ENCODE assay signal across 1 cellular context in the genomic region with DNA sequence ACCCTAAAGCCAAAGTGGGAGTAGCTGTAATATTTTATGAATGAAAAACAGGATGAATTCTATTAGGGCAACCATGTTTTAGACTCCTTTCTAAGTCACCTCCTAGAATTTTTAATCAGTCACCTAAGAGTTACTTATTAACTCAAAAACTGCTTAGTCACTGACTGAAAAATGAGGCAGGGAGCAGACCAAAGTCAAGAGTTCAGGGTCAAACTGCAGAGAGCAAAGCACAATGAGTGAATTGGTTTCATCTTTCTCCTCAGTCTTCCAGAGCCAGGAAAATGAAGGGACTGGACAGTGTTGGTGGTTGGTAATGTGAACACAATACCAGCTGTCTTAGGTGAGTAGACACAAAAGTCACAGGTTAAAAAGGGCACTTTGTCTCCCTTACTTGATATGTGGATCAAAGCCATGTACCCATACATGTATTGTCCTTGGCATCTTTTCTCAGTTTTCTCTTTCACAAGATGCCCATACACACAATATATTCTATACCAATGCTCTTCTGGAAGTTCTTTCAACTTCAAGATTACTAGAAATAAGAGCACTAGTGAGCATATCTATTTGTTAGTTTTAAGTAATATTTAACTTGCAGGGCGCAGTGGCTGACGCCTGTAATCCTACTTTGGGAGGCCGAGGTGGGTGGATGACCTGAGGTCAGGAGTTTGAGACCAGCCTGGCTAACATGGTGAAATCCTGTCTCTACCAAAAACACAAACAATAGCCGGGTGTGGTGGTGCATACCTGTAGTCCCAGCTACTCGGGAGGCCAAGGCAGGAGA.
A peak's percentile ranks its signal among the peaks of the same experiment; 100 is the strongest.
TF ChIP-seq lines count a peak whose summit lies in the region.

No MANE protein-coding gene starts in this region.

TF ChIP-seq in HepG2, 621 proteins besides CTCF, POLR2A, EP300 and RAD21 (continued from another document and continues in another):
- TF ChIP-seq, protein P1, sequence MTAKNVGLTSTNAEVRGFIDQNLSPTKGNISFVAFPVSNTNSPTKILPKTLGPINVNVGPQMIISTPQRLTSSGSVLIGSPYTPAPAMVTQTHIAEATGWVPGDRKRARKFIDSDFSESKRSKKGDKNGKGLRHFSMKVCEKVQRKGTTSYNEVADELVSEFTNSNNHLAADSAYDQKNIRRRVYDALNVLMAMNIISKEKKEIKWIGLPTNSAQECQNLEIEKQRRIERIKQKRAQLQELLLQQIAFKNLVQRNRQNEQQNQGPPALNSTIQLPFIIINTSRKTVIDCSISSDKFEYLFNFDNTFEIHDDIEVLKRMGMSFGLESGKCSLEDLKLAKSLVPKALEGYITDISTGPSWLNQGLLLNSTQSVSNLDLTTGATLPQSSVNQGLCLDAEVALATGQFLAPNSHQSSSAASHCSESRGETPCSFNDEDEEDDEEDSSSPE (CRISPR knock-in tag; IDR thresholded peaks at IDR 0.05), result no peak
- TF ChIP-seq MTF2 (CRISPR knock-in tag; IDR thresholded peaks at IDR 0.05; ENCODE audit: borderline replicate concordance), result no peak
- TF ChIP-seq FOXA3 (CRISPR knock-in tag; IDR thresholded peaks at IDR 0.05), result peak; percentile 74; the same call in 1 of the 2 replicates
- TF ChIP-seq, protein P2, sequence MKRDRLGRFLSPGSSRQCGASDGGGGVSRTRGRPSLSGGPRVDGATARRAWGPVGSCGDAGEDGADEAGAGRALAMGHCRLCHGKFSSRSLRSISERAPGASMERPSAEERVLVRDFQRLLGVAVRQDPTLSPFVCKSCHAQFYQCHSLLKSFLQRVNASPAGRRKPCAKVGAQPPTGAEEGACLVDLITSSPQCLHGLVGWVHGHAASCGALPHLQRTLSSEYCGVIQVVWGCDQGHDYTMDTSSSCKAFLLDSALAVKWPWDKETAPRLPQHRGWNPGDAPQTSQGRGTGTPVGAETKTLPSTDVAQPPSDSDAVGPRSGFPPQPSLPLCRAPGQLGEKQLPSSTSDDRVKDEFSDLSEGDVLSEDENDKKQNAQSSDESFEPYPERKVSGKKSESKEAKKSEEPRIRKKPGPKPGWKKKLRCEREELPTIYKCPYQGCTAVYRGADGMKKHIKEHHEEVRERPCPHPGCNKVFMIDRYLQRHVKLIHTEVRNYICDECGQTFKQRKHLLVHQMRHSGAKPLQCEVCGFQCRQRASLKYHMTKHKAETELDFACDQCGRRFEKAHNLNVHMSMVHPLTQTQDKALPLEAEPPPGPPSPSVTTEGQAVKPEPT (CRISPR knock-in tag; IDR thresholded peaks at IDR 0.05; ENCODE audit: low read depth), result no peak
- TF ChIP-seq, protein P3, sequence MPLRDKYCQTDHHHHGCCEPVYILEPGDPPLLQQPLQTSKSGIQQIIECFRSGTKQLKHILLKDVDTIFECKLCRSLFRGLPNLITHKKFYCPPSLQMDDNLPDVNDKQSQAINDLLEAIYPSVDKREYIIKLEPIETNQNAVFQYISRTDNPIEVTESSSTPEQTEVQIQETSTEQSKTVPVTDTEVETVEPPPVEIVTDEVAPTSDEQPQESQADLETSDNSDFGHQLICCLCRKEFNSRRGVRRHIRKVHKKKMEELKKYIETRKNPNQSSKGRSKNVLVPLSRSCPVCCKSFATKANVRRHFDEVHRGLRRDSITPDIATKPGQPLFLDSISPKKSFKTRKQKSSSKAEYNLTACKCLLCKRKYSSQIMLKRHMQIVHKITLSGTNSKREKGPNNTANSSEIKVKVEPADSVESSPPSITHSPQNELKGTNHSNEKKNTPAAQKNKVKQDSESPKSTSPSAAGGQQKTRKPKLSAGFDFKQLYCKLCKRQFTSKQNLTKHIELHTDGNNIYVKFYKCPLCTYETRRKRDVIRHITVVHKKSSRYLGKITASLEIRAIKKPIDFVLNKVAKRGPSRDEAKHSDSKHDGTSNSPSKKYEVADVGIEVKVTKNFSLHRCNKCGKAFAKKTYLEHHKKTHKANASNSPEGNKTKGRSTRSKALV (CRISPR knock-in tag; IDR thresholded peaks at IDR 0.05), result no peak
- no peak for TF ChIP-seq ARHGAP35 (CRISPR knock-in tag; IDR thresholded peaks at IDR 0.05; ENCODE audit: borderline replicate concordance)
- TF ChIP-seq, protein P4, sequence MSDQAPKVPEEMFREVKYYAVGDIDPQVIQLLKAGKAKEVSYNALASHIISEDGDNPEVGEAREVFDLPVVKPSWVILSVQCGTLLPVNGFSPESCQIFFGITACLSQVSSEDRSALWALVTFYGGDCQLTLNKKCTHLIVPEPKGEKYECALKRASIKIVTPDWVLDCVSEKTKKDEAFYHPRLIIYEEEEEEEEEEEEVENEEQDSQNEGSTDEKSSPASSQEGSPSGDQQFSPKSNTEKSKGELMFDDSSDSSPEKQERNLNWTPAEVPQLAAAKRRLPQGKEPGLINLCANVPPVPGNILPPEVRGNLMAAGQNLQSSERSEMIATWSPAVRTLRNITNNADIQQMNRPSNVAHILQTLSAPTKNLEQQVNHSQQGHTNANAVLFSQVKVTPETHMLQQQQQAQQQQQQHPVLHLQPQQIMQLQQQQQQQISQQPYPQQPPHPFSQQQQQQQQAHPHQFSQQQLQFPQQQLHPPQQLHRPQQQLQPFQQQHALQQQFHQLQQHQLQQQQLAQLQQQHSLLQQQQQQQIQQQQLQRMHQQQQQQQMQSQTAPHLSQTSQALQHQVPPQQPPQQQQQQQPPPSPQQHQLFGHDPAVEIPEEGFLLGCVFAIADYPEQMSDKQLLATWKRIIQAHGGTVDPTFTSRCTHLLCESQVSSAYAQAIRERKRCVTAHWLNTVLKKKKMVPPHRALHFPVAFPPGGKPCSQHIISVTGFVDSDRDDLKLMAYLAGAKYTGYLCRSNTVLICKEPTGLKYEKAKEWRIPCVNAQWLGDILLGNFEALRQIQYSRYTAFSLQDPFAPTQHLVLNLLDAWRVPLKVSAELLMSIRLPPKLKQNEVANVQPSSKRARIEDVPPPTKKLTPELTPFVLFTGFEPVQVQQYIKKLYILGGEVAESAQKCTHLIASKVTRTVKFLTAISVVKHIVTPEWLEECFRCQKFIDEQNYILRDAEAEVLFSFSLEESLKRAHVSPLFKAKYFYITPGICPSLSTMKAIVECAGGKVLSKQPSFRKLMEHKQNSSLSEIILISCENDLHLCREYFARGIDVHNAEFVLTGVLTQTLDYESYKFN (CRISPR knock-in tag; conservative IDR thresholded peaks at IDR 0.05), result peak; percentile 99
- no peak for TF ChIP-seq ZNF333 (CRISPR knock-in tag; IDR thresholded peaks at IDR 0.05; ENCODE audit: borderline replicate concordance)
- TF ChIP-seq, protein P5, sequence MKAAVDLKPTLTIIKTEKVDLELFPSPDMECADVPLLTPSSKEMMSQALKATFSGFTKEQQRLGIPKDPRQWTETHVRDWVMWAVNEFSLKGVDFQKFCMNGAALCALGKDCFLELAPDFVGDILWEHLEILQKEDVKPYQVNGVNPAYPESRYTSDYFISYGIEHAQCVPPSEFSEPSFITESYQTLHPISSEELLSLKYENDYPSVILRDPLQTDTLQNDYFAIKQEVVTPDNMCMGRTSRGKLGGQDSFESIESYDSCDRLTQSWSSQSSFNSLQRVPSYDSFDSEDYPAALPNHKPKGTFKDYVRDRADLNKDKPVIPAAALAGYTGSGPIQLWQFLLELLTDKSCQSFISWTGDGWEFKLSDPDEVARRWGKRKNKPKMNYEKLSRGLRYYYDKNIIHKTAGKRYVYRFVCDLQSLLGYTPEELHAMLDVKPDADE (CRISPR knock-in tag; IDR thresholded peaks at IDR 0.05), result no peak
- TF ChIP-seq, protein P6, sequence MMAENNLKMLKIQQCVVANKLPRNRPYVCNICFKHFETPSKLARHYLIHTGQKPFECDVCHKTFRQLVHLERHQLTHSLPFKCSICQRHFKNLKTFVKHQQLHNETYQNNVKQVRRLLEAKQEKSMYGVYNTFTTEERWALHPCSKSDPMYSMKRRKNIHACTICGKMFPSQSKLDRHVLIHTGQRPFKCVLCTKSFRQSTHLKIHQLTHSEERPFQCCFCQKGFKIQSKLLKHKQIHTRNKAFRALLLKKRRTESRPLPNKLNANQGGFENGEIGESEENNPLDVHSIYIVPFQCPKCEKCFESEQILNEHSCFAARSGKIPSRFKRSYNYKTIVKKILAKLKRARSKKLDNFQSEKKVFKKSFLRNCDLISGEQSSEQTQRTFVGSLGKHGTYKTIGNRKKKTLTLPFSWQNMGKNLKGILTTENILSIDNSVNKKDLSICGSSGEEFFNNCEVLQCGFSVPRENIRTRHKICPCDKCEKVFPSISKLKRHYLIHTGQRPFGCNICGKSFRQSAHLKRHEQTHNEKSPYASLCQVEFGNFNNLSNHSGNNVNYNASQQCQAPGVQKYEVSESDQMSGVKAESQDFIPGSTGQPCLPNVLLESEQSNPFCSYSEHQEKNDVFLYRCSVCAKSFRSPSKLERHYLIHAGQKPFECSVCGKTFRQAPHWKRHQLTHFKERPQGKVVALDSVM (CRISPR knock-in tag; IDR thresholded peaks at IDR 0.05), result peak; percentile 57; the same call in 1 of the 2 replicates
- TF ChIP-seq BRD4 (CRISPR knock-in tag; IDR thresholded peaks at IDR 0.05), result no peak
- 0 out of 2 replicates have a peak, but pooled peaks have one; percentile 73 for TF ChIP-seq MEIS1 (CRISPR knock-in tag; IDR thresholded peaks at IDR 0.05; ENCODE audit: borderline replicate concordance)
- no peak for TF ChIP-seq SYNCRIP (IDR thresholded peaks at IDR 0.05; ENCODE audit: insufficient read depth, low read depth, low read length)
- 0 out of 2 replicates have a peak, but pooled peaks have one; percentile 46 for TF ChIP-seq ZNF350 (CRISPR knock-in tag; IDR thresholded peaks at IDR 0.05; ENCODE audit: borderline replicate concordance, low read depth)
- TF ChIP-seq ZNF572 (CRISPR knock-in tag; IDR thresholded peaks at IDR 0.05), result no peak
- no peak for TF ChIP-seq ZNF205 (CRISPR knock-in tag; IDR thresholded peaks at IDR 0.05)
- TF ChIP-seq ETV5 (CRISPR knock-in tag; IDR thresholded peaks at IDR 0.05; ENCODE audit: borderline replicate concordance), result peak; percentile 54; the same call in 1 of the 2 replicates
- TF ChIP-seq, protein P7, sequence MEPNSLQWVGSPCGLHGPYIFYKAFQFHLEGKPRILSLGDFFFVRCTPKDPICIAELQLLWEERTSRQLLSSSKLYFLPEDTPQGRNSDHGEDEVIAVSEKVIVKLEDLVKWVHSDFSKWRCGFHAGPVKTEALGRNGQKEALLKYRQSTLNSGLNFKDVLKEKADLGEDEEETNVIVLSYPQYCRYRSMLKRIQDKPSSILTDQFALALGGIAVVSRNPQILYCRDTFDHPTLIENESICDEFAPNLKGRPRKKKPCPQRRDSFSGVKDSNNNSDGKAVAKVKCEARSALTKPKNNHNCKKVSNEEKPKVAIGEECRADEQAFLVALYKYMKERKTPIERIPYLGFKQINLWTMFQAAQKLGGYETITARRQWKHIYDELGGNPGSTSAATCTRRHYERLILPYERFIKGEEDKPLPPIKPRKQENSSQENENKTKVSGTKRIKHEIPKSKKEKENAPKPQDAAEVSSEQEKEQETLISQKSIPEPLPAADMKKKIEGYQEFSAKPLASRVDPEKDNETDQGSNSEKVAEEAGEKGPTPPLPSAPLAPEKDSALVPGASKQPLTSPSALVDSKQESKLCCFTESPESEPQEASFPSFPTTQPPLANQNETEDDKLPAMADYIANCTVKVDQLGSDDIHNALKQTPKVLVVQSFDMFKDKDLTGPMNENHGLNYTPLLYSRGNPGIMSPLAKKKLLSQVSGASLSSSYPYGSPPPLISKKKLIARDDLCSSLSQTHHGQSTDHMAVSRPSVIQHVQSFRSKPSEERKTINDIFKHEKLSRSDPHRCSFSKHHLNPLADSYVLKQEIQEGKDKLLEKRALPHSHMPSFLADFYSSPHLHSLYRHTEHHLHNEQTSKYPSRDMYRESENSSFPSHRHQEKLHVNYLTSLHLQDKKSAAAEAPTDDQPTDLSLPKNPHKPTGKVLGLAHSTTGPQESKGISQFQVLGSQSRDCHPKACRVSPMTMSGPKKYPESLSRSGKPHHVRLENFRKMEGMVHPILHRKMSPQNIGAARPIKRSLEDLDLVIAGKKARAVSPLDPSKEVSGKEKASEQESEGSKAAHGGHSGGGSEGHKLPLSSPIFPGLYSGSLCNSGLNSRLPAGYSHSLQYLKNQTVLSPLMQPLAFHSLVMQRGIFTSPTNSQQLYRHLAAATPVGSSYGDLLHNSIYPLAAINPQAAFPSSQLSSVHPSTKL (CRISPR knock-in tag; IDR thresholded peaks at IDR 0.05), result peak; percentile 93
- TF ChIP-seq ZZZ3 (CRISPR knock-in tag; IDR thresholded peaks at IDR 0.05; ENCODE audit: borderline replicate concordance), result no peak
- peak; percentile 83 for TF ChIP-seq TRIM24 (CRISPR knock-in tag; IDR thresholded peaks at IDR 0.05)
- no peak for TF ChIP-seq TBL1XR1 (IDR thresholded peaks at IDR 0.05; ENCODE audit: borderline replicate concordance, low read length, partially characterized antibody)
- TF ChIP-seq, protein P8, sequence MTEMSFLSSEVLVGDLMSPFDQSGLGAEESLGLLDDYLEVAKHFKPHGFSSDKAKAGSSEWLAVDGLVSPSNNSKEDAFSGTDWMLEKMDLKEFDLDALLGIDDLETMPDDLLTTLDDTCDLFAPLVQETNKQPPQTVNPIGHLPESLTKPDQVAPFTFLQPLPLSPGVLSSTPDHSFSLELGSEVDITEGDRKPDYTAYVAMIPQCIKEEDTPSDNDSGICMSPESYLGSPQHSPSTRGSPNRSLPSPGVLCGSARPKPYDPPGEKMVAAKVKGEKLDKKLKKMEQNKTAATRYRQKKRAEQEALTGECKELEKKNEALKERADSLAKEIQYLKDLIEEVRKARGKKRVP (CRISPR knock-in tag; IDR thresholded peaks at IDR 0.05), result peak in 1 of 2 experiments; percentile 48; a peak in 1 of 4 replicates
- TF ChIP-seq, protein P9, sequence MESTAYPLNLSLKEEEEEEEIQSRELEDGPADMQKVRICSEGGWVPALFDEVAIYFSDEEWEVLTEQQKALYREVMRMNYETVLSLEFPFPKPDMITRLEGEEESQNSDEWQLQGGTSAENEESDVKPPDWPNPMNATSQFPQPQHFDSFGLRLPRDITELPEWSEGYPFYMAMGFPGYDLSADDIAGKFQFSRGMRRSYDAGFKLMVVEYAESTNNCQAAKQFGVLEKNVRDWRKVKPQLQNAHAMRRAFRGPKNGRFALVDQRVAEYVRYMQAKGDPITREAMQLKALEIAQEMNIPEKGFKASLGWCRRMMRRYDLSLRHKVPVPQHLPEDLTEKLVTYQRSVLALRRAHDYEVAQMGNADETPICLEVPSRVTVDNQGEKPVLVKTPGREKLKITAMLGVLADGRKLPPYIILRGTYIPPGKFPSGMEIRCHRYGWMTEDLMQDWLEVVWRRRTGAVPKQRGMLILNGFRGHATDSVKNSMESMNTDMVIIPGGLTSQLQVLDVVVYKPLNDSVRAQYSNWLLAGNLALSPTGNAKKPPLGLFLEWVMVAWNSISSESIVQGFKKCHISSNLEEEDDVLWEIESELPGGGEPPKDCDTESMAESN (CRISPR knock-in tag; conservative IDR thresholded peaks at IDR 0.05), result 0 out of 2 replicates have a peak, but pooled peaks have one; percentile 49
- TF ChIP-seq TCF7 (IDR thresholded peaks at IDR 0.05; ENCODE audit: low read depth), result peak; percentile 50; the same call in 1 of the 2 replicates
- TF ChIP-seq IRF2 (CRISPR knock-in tag; IDR thresholded peaks at IDR 0.05), result peak; percentile 88
- TF ChIP-seq, protein P10, sequence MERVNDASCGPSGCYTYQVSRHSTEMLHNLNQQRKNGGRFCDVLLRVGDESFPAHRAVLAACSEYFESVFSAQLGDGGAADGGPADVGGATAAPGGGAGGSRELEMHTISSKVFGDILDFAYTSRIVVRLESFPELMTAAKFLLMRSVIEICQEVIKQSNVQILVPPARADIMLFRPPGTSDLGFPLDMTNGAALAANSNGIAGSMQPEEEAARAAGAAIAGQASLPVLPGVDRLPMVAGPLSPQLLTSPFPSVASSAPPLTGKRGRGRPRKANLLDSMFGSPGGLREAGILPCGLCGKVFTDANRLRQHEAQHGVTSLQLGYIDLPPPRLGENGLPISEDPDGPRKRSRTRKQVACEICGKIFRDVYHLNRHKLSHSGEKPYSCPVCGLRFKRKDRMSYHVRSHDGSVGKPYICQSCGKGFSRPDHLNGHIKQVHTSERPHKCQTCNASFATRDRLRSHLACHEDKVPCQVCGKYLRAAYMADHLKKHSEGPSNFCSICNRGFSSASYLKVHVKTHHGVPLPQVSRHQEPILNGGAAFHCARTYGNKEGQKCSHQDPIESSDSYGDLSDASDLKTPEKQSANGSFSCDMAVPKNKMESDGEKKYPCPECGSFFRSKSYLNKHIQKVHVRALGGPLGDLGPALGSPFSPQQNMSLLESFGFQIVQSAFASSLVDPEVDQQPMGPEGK (CRISPR knock-in tag; IDR thresholded peaks at IDR 0.05), result no peak
- TF ChIP-seq ZNF430 (CRISPR knock-in tag; IDR thresholded peaks at IDR 0.05), result peak; percentile 74; the same call in 1 of the 2 replicates
- peak; percentile 59; the same call in 1 of the 2 replicates for TF ChIP-seq ADNP (CRISPR knock-in tag; IDR thresholded peaks at IDR 0.05)
- TF ChIP-seq KLF16 (CRISPR knock-in tag; IDR thresholded peaks at IDR 0.05), result no peak; a peak in 1 of 4 replicates
